ENCODE assay signal across 8 cellular contexts in the genomic region with DNA sequence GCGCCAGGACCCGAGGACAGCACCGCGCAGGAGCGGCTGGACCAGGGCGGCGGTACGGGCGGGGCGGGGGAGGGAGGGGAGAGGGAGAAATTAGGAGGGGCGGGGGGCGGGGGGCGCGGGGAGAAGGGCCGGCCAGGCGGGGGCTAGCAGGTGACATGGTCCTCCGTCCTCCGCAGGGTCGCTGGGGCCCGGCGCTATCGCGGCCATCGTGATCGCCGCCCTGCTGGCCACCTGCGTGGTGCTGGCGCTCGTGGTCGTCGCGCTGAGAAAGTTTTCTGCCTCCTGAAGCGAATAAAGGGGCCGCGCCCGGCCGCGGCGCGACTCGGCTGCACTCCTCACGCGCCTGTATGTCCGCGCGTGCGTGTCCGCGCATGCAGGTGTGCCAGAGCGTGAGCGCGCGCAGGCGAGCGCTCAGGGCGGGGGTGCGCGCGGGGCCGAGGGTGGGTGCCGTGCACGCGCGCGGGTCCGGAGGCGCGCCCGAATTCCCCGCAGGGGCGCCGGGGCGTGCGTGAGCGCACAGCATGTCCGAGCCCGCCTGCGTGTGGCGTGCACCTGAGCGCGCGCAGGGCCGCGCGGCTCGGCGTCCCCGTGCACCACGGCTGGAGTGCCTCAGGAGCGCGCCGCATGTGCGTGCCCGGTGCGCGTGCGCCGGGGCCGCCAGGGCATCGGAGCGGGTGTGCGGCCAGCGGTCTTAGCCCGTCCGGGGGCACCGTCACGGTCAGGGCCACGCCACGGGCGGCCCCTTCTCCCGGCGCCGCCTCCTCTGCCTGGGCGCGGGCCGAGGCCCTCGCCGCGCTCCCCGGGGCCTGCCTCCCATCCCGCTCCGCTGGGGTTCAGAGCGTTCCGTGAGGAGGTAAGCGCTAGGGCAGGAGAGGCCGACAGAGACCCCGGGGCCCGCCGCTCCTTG. TPM values are rescaled to one million over a fixed set of nuclear protein-coding genes. Genes with fewer than 3 reads are reported as not detected.
DNase-seq lines count a peak whose midpoint lies in the region; ATAC-seq lines count a peak whose summit lies in the region.

No MANE protein-coding gene starts in this region.

- H3K36me3 Mint-ChIP-seq in T-helper 2 cell treated with Interferon-gamma antibody and Interleukin-4, amounts not matched to agents 5 μg/mL and 100 μg/mL, for 36 hours (ENCODE audit: low read depth), result no peaks in the 10 kb centered on the region
- no peaks in the 10 kb centered on the region for H3K36me3 Mint-ChIP-seq in naive B cell

- ATAC-seq in HG02759 (IDR thresholded peaks at IDR 0.05; ENCODE audit: unreplicated experiment) (peak; percentile 50), esophagus mucosa (peak; percentile 70), naive B cell (ENCODE audit: low read depth in 2 of 2) (peak; percentile 73 to 74), HG03378 (IDR thresholded peaks at IDR 0.05; ENCODE audit: unreplicated experiment) (no peak), HG02588 (IDR thresholded peaks at IDR 0.05; ENCODE audit: unreplicated experiment) (no peak)

- H3K9me3 Mint-ChIP-seq in T-helper 2 cell treated with Interferon-gamma antibody and Interleukin-4, amounts not matched to agents 5 μg/mL and 100 μg/mL, for 36 hours, result no peaks in the 10 kb centered on the region
- H3K9me3 Mint-ChIP-seq in naive B cell, result no peaks in the 10 kb centered on the region

- peaks cover 7% of the 10 kb centered on the region for H3K4me1 Mint-ChIP-seq in T-helper 2 cell treated with Interferon-gamma antibody and Interleukin-4, amounts not matched to agents 5 μg/mL and 100 μg/mL, for 36 hours (ENCODE audit: low read depth)
- H3K4me1 Mint-ChIP-seq in naive B cell, result peaks cover 8 to 19% (median 10%) of the 10 kb centered on the region in 3 donors

- H3K27ac Mint-ChIP-seq in T-helper 2 cell treated with Interferon-gamma antibody and Interleukin-4, amounts not matched to agents 5 μg/mL and 100 μg/mL, for 36 hours, result no peak overlapping the region
- H3K27ac Mint-ChIP-seq in naive B cell, result no peak overlapping the region

- H3K27me3 Mint-ChIP-seq in T-helper 2 cell treated with Interferon-gamma antibody and Interleukin-4, amounts not matched to agents 5 μg/mL and 100 μg/mL, for 36 hours (ENCODE audit: low read depth), result peaks cover 10% of the 10 kb centered on the region
- peaks cover 8 to 32% (median 19%) of the 10 kb centered on the region in 3 donors for H3K27me3 Mint-ChIP-seq in naive B cell

- DNase-seq in D341Med (ENCODE audit: low spot score) (peak; percentile 86), naive B cell (peak; percentile 37), pons (ENCODE audit: low spot score) (no peak)
- peak; percentile 52 for DNase-seq in T-helper 2 cell treated with Interferon-gamma antibody and Interleukin-4, amounts not matched to agents 5 μg/mL and 100 μg/mL, for 36 hours (ENCODE audit: low spot score)

- H3K4me3 Mint-ChIP-seq in T-helper 2 cell treated with Interferon-gamma antibody and Interleukin-4, amounts not matched to agents 5 μg/mL and 100 μg/mL, for 36 hours, result peak overlapping the region; percentile 65
- H3K4me3 Mint-ChIP-seq in naive B cell, result peak overlapping the region; percentile 15 to 86 (median 62)

RNA-seq across cellular contexts. Expression of a gene that starts 6.3 kb away (rescaled TPM):
- 1.8 TPM for total RNA-seq in esophagus mucosa
- under 1 TPM in 1 of 6 donors, not detected in 5; 0.12 TPM for polyA plus RNA-seq in naive B cell (ENCODE audit: low read depth in 6 of 6)

Comparison
In these comparisons a context has a peak if more than half of its experiments do, and no peak if none do; other contexts are left out.
1. ATAC-seq: peak in HG02759 (single experiment), esophagus mucosa (single experiment) and naive B cell (2 of 2); none in HG03378 (single experiment) and HG02588 (single experiment).